In the genomic region with DNA sequence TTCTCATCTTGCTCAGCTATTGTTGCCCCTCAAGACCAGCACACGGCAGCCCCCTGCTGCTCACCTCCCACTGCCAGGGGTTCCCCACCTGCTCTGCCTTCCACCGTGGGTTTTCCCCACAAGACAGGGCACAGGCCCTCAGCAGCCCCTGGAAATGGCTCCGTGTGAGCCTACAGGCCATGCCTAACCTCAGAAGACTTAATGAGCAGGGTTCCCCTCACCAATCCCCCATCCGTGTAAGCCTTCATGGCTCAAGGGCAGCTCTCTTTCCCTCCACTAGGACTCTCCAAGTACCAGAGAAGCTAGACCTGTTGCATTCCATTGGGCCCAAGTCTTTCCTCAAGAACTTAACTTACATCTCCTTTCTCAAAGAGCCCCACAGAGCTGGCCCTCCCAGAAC, we compare ENCODE assay signal across 20 cellular contexts. TPM values are rescaled to one million over a fixed set of nuclear protein-coding genes. Genes with fewer than 3 reads are reported as not detected.
DNase-seq lines count a peak whose midpoint lies in the region; ATAC-seq and TF ChIP-seq lines count a peak whose summit lies in the region.
"Had no signal": no experiment of that assay in that cellular context is flagged by ENCODE, and none has a peak within 500 bp of the region (broad histone marks: within the 10 kb centered on the region; RNA-seq: fewer than 3 reads in every experiment).

No MANE protein-coding gene starts in this region.

- no peaks in the 10 kb centered on the region for H3K9me3 ChIP-seq in CD4-positive, alpha-beta memory T cell (ENCODE audit: control insufficient read depth in 1 of 2, low read length in 2 of 2)
- H3K9me3 ChIP-seq in endodermal cell (ENCODE audit: control insufficient read depth, low read length): peaks cover 3% of the 10 kb centered on the region
- H3K9me3 ChIP-seq: esophagus squamous epithelium, vagina had no signal

- peaks cover 92% of the 10 kb centered on the region for H3K4me1 ChIP-seq in CD4-positive, alpha-beta memory T cell (ENCODE audit: insufficient read depth, low read length)
- H3K4me1 ChIP-seq in endodermal cell (ENCODE audit: control insufficient read depth, insufficient read depth, low read length): no peaks in the 10 kb centered on the region
- H3K4me1 ChIP-seq: esophagus squamous epithelium, vagina had no signal

- no peaks in the 10 kb centered on the region for H3K36me3 ChIP-seq in CD4-positive, alpha-beta memory T cell (ENCODE audit: insufficient read depth, low read length)
- H3K36me3 ChIP-seq in endodermal cell (ENCODE audit: control insufficient read depth, insufficient read depth, low read length): no peaks in the 10 kb centered on the region
- H3K36me3 ChIP-seq: esophagus squamous epithelium, vagina, WERI-Rb-1 had no signal

- POLR2A ChIA-PET in activated CD4-positive, alpha-beta T cell treated with anti-CD3 and anti-CD28 coated beads for 36 hours (lab: Charles Lee): interaction anchor here (1.5 kb wide), 2 partner anchors 18 to 57 kb away, joined by 5 to 7 read pairs; a partner anchor contains a TSS
- POLR2A ChIA-PET in CD4-positive, alpha-beta memory T cell (lab: Charles Lee; ENCODE audit: partially characterized antibody): interaction anchor here (0.9 to 14.3 kb wide), 10 partner anchors 10 to 159 kb away, joined by 3 to 459 read pairs (median 4); a partner anchor contains a TSS
- POLR2A ChIA-PET in activated CD4-positive, alpha-beta memory T cell treated with anti-CD3 and anti-CD28 coated beads, Interleukin-2, amount 10 ng/mL, durations not matched to agents 7 days and 5 days (lab: Charles Lee): interaction anchor here (1.2 to 8.0 kb wide), 4 partner anchors 10 to 69 kb away, joined by 3 to 232 read pairs (median 50); a partner anchor contains a TSS

- no peaks in the 10 kb centered on the region for H3K27me3 Mint-ChIP-seq in activated CD4-positive, alpha-beta T cell treated with anti-CD3 and anti-CD28 coated beads for 36 hours
- no peaks in the 10 kb centered on the region for H3K27me3 Mint-ChIP-seq in CD4-positive, alpha-beta memory T cell
- H3K27me3 Mint-ChIP-seq in activated CD4-positive, alpha-beta memory T cell treated with anti-CD3 and anti-CD28 coated beads, Interleukin-2, amount 10 ng/mL, durations not matched to agents 7 days and 5 days: no peaks in the 10 kb centered on the region
- no peaks in the 10 kb centered on the region for H3K27me3 Mint-ChIP-seq in endodermal cell (ENCODE audit: insufficient read depth)
- H3K27me3 Mint-ChIP-seq: progenitor cell of endocrine pancreas had no signal

- intact Hi-C loops in activated CD4-positive, alpha-beta T cell treated with anti-CD3 and anti-CD28 coated beads for 36 hours (cut with DNase I, micrococcal nuclease): loop anchor here in 1 of 2 experiments (5.0 to 10.0 kb wide), 3 partner anchors 483 to 541 kb away; a partner anchor contains a TSS
- intact Hi-C loops in CD4-positive, alpha-beta memory T cell (cut with micrococcal nuclease): loop anchor here (5.0 kb wide), 2 partner anchors 103 to 153 kb away; no protein-coding TSS in a partner anchor

- H3K4me3 ChIP-seq in CD4-positive, alpha-beta memory T cell (ENCODE audit: low read length in 2 of 2): no peak overlapping the region
- no peak overlapping the region for H3K4me3 ChIP-seq in endodermal cell (ENCODE audit: low read length)
- H3K4me3 ChIP-seq: esophagus squamous epithelium, skin epidermis, vagina had no signal

- H3K4me3 Mint-ChIP-seq in activated CD4-positive, alpha-beta T cell treated with anti-CD3 and anti-CD28 coated beads for 36 hours: no peak overlapping the region
- H3K4me3 Mint-ChIP-seq in CD4-positive, alpha-beta memory T cell: peak overlapping the region; percentile 36 to 79 (median 64)
- H3K4me3 Mint-ChIP-seq in activated CD4-positive, alpha-beta memory T cell treated with anti-CD3 and anti-CD28 coated beads, Interleukin-2, amount 10 ng/mL, durations not matched to agents 7 days and 5 days: no peak overlapping the region
- no peak overlapping the region for H3K4me3 Mint-ChIP-seq in endodermal cell
- H3K4me3 Mint-ChIP-seq: nephron progenitor cell had no signal

- H3K36me3 Mint-ChIP-seq in activated CD4-positive, alpha-beta T cell treated with anti-CD3 and anti-CD28 coated beads for 36 hours (ENCODE audit: low read depth): peaks cover 22% of the 10 kb centered on the region
- no peaks in the 10 kb centered on the region for H3K36me3 Mint-ChIP-seq in CD4-positive, alpha-beta memory T cell
- peaks cover 12% of the 10 kb centered on the region for H3K36me3 Mint-ChIP-seq in activated CD4-positive, alpha-beta memory T cell treated with anti-CD3 and anti-CD28 coated beads, Interleukin-2, amount 10 ng/mL, durations not matched to agents 7 days and 5 days (ENCODE audit: low read depth)
- H3K36me3 Mint-ChIP-seq in endodermal cell (ENCODE audit: low read depth): peaks cover 3% of the 10 kb centered on the region

- CTCF ChIA-PET in activated CD4-positive, alpha-beta T cell treated with anti-CD3 and anti-CD28 coated beads for 36 hours (lab: Charles Lee): interaction anchor here (0.8 to 2.3 kb wide), 12 partner anchors 11 to 287 kb away, joined by 3 to 11 read pairs (median 4); a partner anchor contains a TSS
- CTCF ChIA-PET in CD4-positive, alpha-beta memory T cell (lab: Charles Lee; ENCODE audit: partially characterized antibody): interaction anchor here (0.9 to 9.6 kb wide), 9 partner anchors 8 to 103 kb away, joined by 3 to 59 read pairs (median 6); a partner anchor contains a TSS
- CTCF ChIA-PET in activated CD4-positive, alpha-beta memory T cell treated with anti-CD3 and anti-CD28 coated beads, Interleukin-2, amount 10 ng/mL, durations not matched to agents 7 days and 5 days (lab: Charles Lee): interaction anchor here (0.9 to 5.2 kb wide), 4 partner anchors 17 to 103 kb away, joined by 4 to 34 read pairs (median 8); a partner anchor contains a TSS

- H3K27me3 ChIP-seq in CD4-positive, alpha-beta memory T cell (ENCODE audit: insufficient read depth, low read length): no peaks in the 10 kb centered on the region
- no peaks in the 10 kb centered on the region for H3K27me3 ChIP-seq in endodermal cell (ENCODE audit: control insufficient read depth, insufficient read depth, low read length, poor library complexity, severe bottlenecking)
- H3K27me3 ChIP-seq: esophagus squamous epithelium, vagina had no signal

- H3K9me3 Mint-ChIP-seq in activated CD4-positive, alpha-beta T cell treated with anti-CD3 and anti-CD28 coated beads for 36 hours (ENCODE audit: low read depth): peaks cover 1% of the 10 kb centered on the region
- no peaks in the 10 kb centered on the region for H3K9me3 Mint-ChIP-seq in CD4-positive, alpha-beta memory T cell
- no peaks in the 10 kb centered on the region for H3K9me3 Mint-ChIP-seq in activated CD4-positive, alpha-beta memory T cell treated with anti-CD3 and anti-CD28 coated beads, Interleukin-2, amount 10 ng/mL, durations not matched to agents 7 days and 5 days
- peaks cover 12% of the 10 kb centered on the region for H3K9me3 Mint-ChIP-seq in endodermal cell

- 73 to 74% methylated on average over 2 to 4 of the region's 4 CpGs for WGBS in endodermal cell (ENCODE audit: insufficient coverage in 1 of 2, insufficient read length in 1 of 2), 2 experiments

- peak; percentile 40 for TF ChIP-seq CTCF in endodermal cell (conservative IDR thresholded peaks at IDR 0.05)

- H3K27ac Mint-ChIP-seq in activated CD4-positive, alpha-beta T cell treated with anti-CD3 and anti-CD28 coated beads for 36 hours: peak overlapping the region; percentile 95
- H3K27ac Mint-ChIP-seq in CD4-positive, alpha-beta memory T cell: peak overlapping the region; percentile 92 to 99 (median 96)
- peak overlapping the region; percentile 13 for H3K27ac Mint-ChIP-seq in activated CD4-positive, alpha-beta memory T cell treated with anti-CD3 and anti-CD28 coated beads, Interleukin-2, amount 10 ng/mL, durations not matched to agents 7 days and 5 days
- H3K27ac Mint-ChIP-seq in endodermal cell: no peak overlapping the region
- H3K27ac Mint-ChIP-seq: nephron progenitor cell, progenitor cell of endocrine pancreas had no signal

- peaks cover 82% of the 10 kb centered on the region for H3K4me1 Mint-ChIP-seq in activated CD4-positive, alpha-beta T cell treated with anti-CD3 and anti-CD28 coated beads for 36 hours
- H3K4me1 Mint-ChIP-seq in CD4-positive, alpha-beta memory T cell: peaks cover 57 to 89% (median 74%) of the 10 kb centered on the region in 4 donors
- H3K4me1 Mint-ChIP-seq in activated CD4-positive, alpha-beta memory T cell treated with anti-CD3 and anti-CD28 coated beads, Interleukin-2, amount 10 ng/mL, durations not matched to agents 7 days and 5 days: peaks cover 72% of the 10 kb centered on the region
- H3K4me1 Mint-ChIP-seq in endodermal cell: peaks cover 8% of the 10 kb centered on the region

- H3K27ac ChIP-seq in CD4-positive, alpha-beta memory T cell (ENCODE audit: low read depth, low read length): peak overlapping the region; percentile 61
- no peak overlapping the region for H3K27ac ChIP-seq in endodermal cell (ENCODE audit: low read depth, low read length)
- H3K27ac ChIP-seq: esophagus squamous epithelium, vagina, WERI-Rb-1 had no signal

- H3K9ac ChIP-seq in endodermal cell (ENCODE audit: extremely low read depth, low read length, poor library complexity, severe bottlenecking): no peak overlapping the region

- no peak for ATAC-seq in activated CD4-positive, alpha-beta T cell treated with anti-CD3 and anti-CD28 coated beads for 36 hours
- ATAC-seq: left colon had no signal

- DNase-seq in activated CD4-positive, alpha-beta T cell treated with anti-CD3 and anti-CD28 coated beads for 36 hours: peak; percentile 27
- DNase-seq in activated CD4-positive, alpha-beta T cell treated with anti-CD3 and anti-CD28 coated beads for 4 hours: no peak
- DNase-seq in CD4-positive, alpha-beta memory T cell: no peak
- DNase-seq in activated CD4-positive, alpha-beta memory T cell treated with anti-CD3 and anti-CD28 coated beads, Interleukin-2, amount 10 ng/mL, durations not matched to agents 7 days and 5 days: no peak
- no peak for DNase-seq in endodermal cell
- DNase-seq in A172 (ENCODE audit: low spot score): no peak
- DNase-seq in inferior parietal cortex (ENCODE audit: extremely low spot score): no peak
- no peak for DNase-seq in retina
- DNase-seq: amniotic stem cell; esophagus squamous epithelium; left colon; NCI-H1417 treated with DMSO at 0.1 percent for 48 hours; NCI-H526 treated with DMSO at 0.1 percent for 48 hours; nephron progenitor cell; Right ventricle myocardium superior; stimulated activated CD4-positive, alpha-beta T cell treated with anti-CD3 and anti-CD28 coated beads, Interleukin-4, amount 100 ng/mL, for 1 hour; WERI-Rb-1 had no signal

RNA-seq across cellular contexts. Expression of a gene that starts 18.4 kb away (rescaled TPM):
- total RNA-seq in activated CD4-positive, alpha-beta T cell treated with anti-CD3 and anti-CD28 coated beads for 36 hours: 10 to 100 TPM; 62.3 to 67.5 TPM
- total RNA-seq in CD4-positive, alpha-beta memory T cell: 100 to 1,000 TPM; 171 to 178 TPM
- 100 to 1,000 TPM; 112 to 123 TPM for polyA plus RNA-seq in CD4-positive, alpha-beta memory T cell
- total RNA-seq in activated CD4-positive, alpha-beta memory T cell treated with anti-CD3 and anti-CD28 coated beads, Interleukin-2, amount 10 ng/mL, durations not matched to agents 7 days and 5 days: 10 to 100 TPM; 59.3 to 62.6 TPM
- 10 to 100 TPM; 31.9 to 36.8 TPM for total RNA-seq in endodermal cell
- 10.5 TPM for polyA plus RNA-seq in endodermal cell (2013, experiment 1 of 2)
- polyA plus RNA-seq in endodermal cell (2013, experiment 2 of 2): 11.3 TPM
- 8.3 and 8.4 TPM in 2 replicates for total RNA-seq in A172 (2014; rRNA removed; shearing (Covaris generic))

Comparison
In these comparisons a context has a peak if more than half of its experiments do, and no peak if none do; other contexts are left out.
1. H3K4me3 Mint-ChIP-seq: peak in CD4-positive, alpha-beta memory T cell (8 of 8); none in activated CD4-positive, alpha-beta T cell treated with anti-CD3 and anti-CD28 coated beads for 36 hours (single experiment), activated CD4-positive, alpha-beta memory T cell treated with anti-CD3 and anti-CD28 coated beads, Interleukin-2, amount 10 ng/mL, durations not matched to agents 7 days and 5 days (single experiment) and endodermal cell (single experiment).